Comparison of ENCODE assay signal across 1 cellular context in the genomic region with DNA sequence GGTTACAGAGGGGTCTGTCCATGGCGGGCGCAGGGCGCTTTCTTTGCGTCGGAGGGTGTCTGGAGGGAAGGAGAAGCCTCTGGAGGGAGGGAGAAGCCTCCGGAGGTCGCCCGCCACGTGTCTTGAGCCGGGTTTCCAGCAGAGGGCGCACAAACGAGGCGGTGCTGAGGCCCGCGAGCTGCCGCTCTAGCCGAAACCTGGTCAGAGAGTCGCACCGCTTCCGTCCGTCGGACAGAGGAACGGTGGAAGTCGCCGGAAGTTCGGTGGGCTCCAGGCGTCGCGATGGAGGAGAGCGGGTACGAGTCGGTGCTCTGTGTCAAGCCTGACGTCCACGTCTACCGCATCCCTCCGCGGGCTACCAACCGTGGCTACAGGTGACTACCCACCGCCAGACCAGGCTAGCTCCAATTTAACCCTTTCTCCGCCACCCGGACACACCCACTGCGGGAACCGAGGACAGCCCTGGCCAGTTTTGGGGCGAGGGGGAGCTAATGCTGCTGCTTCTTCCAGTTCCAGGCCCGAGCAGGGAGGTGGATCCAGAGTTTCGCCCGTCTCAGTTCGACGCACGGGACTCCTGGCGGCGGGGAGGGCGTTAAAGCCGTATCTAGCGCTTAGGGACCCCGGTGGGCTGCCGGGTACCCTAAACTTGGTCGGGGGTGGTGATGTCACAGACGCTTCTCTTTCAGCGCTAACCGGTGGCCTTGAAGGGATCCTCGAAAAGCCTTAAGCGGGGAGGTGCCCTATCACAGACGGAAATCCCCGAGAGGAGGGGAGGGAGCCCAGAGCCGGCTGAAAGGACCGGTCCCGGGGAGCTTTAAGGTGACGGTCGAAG.
TF ChIP-seq lines count a peak whose summit lies in the region.

A gene with protein sequence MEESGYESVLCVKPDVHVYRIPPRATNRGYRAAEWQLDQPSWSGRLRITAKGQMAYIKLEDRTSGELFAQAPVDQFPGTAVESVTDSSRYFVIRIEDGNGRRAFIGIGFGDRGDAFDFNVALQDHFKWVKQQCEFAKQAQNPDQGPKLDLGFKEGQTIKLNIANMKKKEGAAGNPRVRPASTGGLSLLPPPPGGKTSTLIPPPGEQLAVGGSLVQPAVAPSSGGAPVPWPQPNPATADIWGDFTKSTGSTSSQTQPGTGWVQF (plus strand): TSS at position 245 of the 832 bp plus-strand sequence. CDS start 38 bp downstream, at position 283.

TF ChIP-seq in GM23338, 12 proteins besides CTCF, POLR2A, EP300 and RAD21 (continued from another document):
- TF ChIP-seq ZNF462 (CRISPR knock-in tag; IDR thresholded peaks at IDR 0.05) (no peak), JUNB (IDR thresholded peaks at IDR 0.05; ENCODE audit: unreplicated experiment) (no peak), POLR2AphosphoS5 (IDR thresholded peaks at IDR 0.05; ENCODE audit: low read depth) (peak; percentile 89), EZH2 (IDR thresholded peaks at IDR 0.05; ENCODE audit: low read depth, unreplicated experiment) (no peak), EZH2phosphoT487 (IDR thresholded peaks at IDR 0.05; ENCODE audit: unreplicated experiment) (no peak), CREB1 (CRISPR knock-in tag; IDR thresholded peaks at IDR 0.05; ENCODE audit: low read depth) (peak; percentile 82), ZNF114 (CRISPR knock-in tag; IDR thresholded peaks at IDR 0.05) (peak; percentile 6; the same call in 1 of the 2 replicates)
- TF ChIP-seq, protein P1, sequence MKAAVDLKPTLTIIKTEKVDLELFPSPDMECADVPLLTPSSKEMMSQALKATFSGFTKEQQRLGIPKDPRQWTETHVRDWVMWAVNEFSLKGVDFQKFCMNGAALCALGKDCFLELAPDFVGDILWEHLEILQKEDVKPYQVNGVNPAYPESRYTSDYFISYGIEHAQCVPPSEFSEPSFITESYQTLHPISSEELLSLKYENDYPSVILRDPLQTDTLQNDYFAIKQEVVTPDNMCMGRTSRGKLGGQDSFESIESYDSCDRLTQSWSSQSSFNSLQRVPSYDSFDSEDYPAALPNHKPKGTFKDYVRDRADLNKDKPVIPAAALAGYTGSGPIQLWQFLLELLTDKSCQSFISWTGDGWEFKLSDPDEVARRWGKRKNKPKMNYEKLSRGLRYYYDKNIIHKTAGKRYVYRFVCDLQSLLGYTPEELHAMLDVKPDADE (IDR thresholded peaks at IDR 0.05), result peak; percentile 90
